ENCODE assay signal across 2 cellular contexts in genomic region chr11:67441731-67442401, GRCh38.
TF ChIP-seq lines count a peak whose summit lies in the region.

No MANE protein-coding gene starts in this region.

TF ChIP-seq in GM23338, 12 proteins besides CTCF, POLR2A, EP300 and RAD21:
- TF ChIP-seq, protein P1, sequence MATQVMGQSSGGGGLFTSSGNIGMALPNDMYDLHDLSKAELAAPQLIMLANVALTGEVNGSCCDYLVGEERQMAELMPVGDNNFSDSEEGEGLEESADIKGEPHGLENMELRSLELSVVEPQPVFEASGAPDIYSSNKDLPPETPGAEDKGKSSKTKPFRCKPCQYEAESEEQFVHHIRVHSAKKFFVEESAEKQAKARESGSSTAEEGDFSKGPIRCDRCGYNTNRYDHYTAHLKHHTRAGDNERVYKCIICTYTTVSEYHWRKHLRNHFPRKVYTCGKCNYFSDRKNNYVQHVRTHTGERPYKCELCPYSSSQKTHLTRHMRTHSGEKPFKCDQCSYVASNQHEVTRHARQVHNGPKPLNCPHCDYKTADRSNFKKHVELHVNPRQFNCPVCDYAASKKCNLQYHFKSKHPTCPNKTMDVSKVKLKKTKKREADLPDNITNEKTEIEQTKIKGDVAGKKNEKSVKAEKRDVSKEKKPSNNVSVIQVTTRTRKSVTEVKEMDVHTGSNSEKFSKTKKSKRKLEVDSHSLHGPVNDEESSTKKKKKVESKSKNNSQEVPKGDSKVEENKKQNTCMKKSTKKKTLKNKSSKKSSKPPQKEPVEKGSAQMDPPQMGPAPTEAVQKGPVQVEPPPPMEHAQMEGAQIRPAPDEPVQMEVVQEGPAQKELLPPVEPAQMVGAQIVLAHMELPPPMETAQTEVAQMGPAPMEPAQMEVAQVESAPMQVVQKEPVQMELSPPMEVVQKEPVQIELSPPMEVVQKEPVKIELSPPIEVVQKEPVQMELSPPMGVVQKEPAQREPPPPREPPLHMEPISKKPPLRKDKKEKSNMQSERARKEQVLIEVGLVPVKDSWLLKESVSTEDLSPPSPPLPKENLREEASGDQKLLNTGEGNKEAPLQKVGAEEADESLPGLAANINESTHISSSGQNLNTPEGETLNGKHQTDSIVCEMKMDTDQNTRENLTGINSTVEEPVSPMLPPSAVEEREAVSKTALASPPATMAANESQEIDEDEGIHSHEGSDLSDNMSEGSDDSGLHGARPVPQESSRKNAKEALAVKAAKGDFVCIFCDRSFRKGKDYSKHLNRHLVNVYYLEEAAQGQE (IDR thresholded peaks at IDR 0.05; ENCODE audit: unreplicated experiment): no peak
- no peak for TF ChIP-seq EZH2 (IDR thresholded peaks at IDR 0.05; ENCODE audit: low read depth, unreplicated experiment)
- no peak for TF ChIP-seq JUNB (IDR thresholded peaks at IDR 0.05; ENCODE audit: unreplicated experiment)
- TF ChIP-seq NANOG (IDR thresholded peaks at IDR 0.05; ENCODE audit: borderline replicate concordance): no peak
- TF ChIP-seq, protein P2, sequence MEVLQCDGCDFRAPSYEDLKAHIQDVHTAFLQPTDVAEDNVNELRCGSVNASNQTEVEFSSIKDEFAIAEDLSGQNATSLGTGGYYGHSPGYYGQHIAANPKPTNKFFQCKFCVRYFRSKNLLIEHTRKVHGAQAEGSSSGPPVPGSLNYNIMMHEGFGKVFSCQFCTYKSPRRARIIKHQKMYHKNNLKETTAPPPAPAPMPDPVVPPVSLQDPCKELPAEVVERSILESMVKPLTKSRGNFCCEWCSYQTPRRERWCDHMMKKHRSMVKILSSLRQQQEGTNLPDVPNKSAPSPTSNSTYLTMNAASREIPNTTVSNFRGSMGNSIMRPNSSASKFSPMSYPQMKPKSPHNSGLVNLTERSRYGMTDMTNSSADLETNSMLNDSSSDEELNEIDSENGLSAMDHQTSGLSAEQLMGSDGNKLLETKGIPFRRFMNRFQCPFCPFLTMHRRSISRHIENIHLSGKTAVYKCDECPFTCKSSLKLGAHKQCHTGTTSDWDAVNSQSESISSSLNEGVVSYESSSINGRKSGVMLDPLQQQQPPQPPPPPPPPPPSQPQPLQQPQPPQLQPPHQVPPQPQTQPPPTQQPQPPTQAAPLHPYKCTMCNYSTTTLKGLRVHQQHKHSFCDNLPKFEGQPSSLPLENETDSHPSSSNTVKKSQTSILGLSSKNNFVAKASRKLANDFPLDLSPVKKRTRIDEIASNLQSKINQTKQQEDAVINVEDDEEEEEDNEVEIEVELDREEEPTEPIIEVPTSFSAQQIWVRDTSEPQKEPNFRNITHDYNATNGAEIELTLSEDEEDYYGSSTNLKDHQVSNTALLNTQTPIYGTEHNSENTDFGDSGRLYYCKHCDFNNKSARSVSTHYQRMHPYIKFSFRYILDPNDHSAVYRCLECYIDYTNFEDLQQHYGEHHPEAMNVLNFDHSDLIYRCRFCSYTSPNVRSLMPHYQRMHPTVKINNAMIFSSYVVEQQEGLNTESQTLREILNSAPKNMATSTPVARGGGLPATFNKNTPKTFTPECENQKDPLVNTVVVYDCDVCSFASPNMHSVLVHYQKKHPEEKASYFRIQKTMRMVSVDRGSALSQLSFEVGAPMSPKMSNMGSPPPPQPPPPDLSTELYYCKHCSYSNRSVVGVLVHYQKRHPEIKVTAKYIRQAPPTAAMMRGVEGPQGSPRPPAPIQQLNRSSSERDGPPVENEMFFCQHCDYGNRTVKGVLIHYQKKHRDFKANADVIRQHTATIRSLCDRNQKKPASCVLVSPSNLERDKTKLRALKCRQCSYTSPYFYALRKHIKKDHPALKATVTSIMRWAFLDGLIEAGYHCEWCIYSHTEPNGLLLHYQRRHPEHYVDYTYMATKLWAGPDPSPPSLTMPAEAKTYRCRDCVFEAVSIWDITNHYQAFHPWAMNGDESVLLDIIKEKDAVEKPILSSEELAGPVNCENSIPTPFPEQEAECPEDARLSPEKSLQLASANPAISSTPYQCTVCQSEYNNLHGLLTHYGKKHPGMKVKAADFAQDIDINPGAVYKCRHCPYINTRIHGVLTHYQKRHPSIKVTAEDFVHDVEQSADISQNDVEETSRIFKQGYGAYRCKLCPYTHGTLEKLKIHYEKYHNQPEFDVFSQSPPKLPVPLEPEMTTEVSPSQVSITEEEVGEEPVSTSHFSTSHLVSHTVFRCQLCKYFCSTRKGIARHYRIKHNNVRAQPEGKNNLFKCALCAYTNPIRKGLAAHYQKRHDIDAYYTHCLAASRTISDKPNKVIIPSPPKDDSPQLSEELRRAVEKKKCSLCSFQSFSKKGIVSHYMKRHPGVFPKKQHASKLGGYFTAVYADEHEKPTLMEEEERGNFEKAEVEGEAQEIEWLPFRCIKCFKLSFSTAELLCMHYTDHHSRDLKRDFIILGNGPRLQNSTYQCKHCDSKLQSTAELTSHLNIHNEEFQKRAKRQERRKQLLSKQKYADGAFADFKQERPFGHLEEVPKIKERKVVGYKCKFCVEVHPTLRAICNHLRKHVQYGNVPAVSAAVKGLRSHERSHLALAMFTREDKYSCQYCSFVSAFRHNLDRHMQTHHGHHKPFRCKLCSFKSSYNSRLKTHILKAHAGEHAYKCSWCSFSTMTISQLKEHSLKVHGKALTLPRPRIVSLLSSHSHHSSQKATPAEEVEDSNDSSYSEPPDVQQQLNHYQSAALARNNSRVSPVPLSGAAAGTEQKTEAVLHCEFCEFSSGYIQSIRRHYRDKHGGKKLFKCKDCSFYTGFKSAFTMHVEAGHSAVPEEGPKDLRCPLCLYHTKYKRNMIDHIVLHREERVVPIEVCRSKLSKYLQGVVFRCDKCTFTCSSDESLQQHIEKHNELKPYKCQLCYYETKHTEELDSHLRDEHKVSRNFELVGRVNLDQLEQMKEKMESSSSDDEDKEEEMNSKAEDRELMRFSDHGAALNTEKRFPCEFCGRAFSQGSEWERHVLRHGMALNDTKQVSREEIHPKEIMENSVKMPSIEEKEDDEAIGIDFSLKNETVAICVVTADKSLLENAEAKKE (CRISPR knock-in tag; IDR thresholded peaks at IDR 0.05): no peak
- TF ChIP-seq EZH2phosphoT487 (IDR thresholded peaks at IDR 0.05; ENCODE audit: unreplicated experiment): no peak
- TF ChIP-seq, protein P3, sequence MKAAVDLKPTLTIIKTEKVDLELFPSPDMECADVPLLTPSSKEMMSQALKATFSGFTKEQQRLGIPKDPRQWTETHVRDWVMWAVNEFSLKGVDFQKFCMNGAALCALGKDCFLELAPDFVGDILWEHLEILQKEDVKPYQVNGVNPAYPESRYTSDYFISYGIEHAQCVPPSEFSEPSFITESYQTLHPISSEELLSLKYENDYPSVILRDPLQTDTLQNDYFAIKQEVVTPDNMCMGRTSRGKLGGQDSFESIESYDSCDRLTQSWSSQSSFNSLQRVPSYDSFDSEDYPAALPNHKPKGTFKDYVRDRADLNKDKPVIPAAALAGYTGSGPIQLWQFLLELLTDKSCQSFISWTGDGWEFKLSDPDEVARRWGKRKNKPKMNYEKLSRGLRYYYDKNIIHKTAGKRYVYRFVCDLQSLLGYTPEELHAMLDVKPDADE (IDR thresholded peaks at IDR 0.05): no peak
- TF ChIP-seq CREB1 (CRISPR knock-in tag; IDR thresholded peaks at IDR 0.05; ENCODE audit: low read depth): no peak
- TF ChIP-seq STAT1 (IDR thresholded peaks at IDR 0.05; ENCODE audit: unreplicated experiment): no peak
- TF ChIP-seq ZNF114 (CRISPR knock-in tag; IDR thresholded peaks at IDR 0.05): no peak
- TF ChIP-seq POLR2AphosphoS5 (IDR thresholded peaks at IDR 0.05; ENCODE audit: low read depth): no peak
- TF ChIP-seq ZNF331 (CRISPR knock-in tag; IDR thresholded peaks at IDR 0.05; ENCODE audit: low read depth): no peak
TF ChIP-seq in GM23338: peak in this region for 0.

TF ChIP-seq in endothelial cell of umbilical vein, 7 proteins besides CTCF, POLR2A, EP300 and RAD21:
- no peak for TF ChIP-seq FOS (IDR thresholded peaks at IDR 0.05; ENCODE audit: borderline replicate concordance, insufficient read depth, low read length)
TF ChIP-seq in endothelial cell of umbilical vein: peak in this region for 0.
